In the genomic region with DNA sequence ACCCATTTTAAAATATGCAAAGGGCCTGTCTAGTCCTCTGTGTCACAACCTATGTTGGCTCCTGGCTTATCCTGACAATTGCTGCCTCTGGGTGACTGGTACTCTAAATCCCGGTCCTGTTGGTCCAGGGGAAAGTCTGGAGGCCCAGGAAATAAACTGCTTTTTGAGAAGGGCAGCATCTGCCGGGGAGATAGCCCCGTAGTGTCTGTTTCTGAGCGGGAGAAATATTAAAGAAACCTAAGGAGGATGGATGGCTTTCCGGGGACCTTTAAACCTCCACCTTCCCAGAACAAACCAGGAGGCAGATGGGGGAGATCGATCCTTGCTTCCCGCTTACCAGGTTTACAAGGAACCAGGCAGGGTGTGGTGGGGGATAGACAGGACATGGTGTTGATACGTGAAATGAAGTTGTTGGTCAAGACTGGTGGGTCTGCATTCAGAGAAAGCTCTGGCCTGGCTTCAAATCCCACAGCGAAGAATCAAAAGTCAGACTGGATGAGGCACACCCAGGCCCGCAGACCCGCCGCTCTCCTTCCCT, we compare ENCODE assay signal across 6 cellular contexts. TPM values are rescaled to one million over a fixed set of nuclear protein-coding genes. Genes with fewer than 3 reads are reported as not detected.
DNase-seq lines count a peak whose midpoint lies in the region; ATAC-seq and TF ChIP-seq lines count a peak whose summit lies in the region.

No MANE protein-coding gene starts in this region.

- no peak overlapping the region for H2AFZ ChIP-seq in PC-3 (ENCODE audit: low read length)

- intact Hi-C loops in PC-3 (cut with micrococcal nuclease): no loop called here

- CTCF ChIA-PET in PC-3 (lab: Charles Lee): no interaction called here

- no peak for ATAC-seq in PC-3

- no peaks in the 10 kb centered on the region for H3K9me2 ChIP-seq in PC-3 (replicated peaks; ENCODE audit: low read length)

- H3K79me2 ChIP-seq in PC-3 (ENCODE audit: low read length): no peaks in the 10 kb centered on the region

- H3K4me1 ChIP-seq in PC-3 (ENCODE audit: insufficient read depth, low read length): 0 out of 2 replicates have a peak, but pooled peaks cover 3% of the 10 kb centered on the region

- DNase-seq in astrocyte of the cerebellum (ENCODE audit: low read depth) (no peak), myocyte (ENCODE audit: low read depth) (peak; percentile 43), NCI-H1436 (lab: John Stamatoyannopoulos, UW) (no peak), PC-3 (no peak), NCI-H2171 treated with DMSO at 0.1 percent for 48 hours (lab: John Stamatoyannopoulos, UW) (no peak)

- no peaks in the 10 kb centered on the region for H3F3A ChIP-seq in PC-3 (ENCODE audit: low read length, unreplicated experiment)

- no peak for TF ChIP-seq CTCF in GM12875 (IDR thresholded peaks at IDR 0.05; ENCODE audit: borderline replicate concordance, insufficient read depth, low read depth, low read length)
- TF ChIP-seq CTCF in astrocyte of the cerebellum (IDR thresholded peaks at IDR 0.05; ENCODE audit: low read depth, low read length, missing control alignments): no peak
- TF ChIP-seq CTCF in PC-3 (conservative IDR thresholded peaks at IDR 0.05; ENCODE audit: low read depth, low read length): no peak

- no peak overlapping the region for H3K4me2 ChIP-seq in PC-3 (ENCODE audit: low read length)

- no peaks in the 10 kb centered on the region for H3K36me3 ChIP-seq in PC-3 (ENCODE audit: low read depth, low read length)

- peak overlapping the region; percentile 80 for H3K4me3 ChIP-seq in GM12875 (ENCODE audit: low read depth, low read length)
- peak overlapping the region; percentile 80 for H3K4me3 ChIP-seq in astrocyte of the cerebellum (ENCODE audit: low read depth, low read length)
- H3K4me3 ChIP-seq in PC-3 (ENCODE audit: low read length): no peak overlapping the region

- no peaks in the 10 kb centered on the region for H3K27me3 ChIP-seq in PC-3 (ENCODE audit: low read length)

- POLR2A ChIA-PET in PC-3 (lab: Charles Lee; ENCODE audit: unreplicated experiment): no interaction called here

- H3K9ac ChIP-seq in PC-3 (ENCODE audit: low read length): no peak overlapping the region

- no peaks in the 10 kb centered on the region for H3K9me3 ChIP-seq in PC-3 (ENCODE audit: low read length)

- in situ Hi-C loops in astrocyte of the cerebellum (cut with HindIII; ENCODE audit: low sequenced_read_pairs): no loop called here

- no peaks in the 10 kb centered on the region for H4K20me1 ChIP-seq in PC-3 (ENCODE audit: low read length)

- BruUV-seq in PC-3 (replicated peaks; lab: Mats Ljungman, UMichigan): no TSS peak

- no peak overlapping the region for H3K27ac ChIP-seq in PC-3 (ENCODE audit: low read length)

RNA-seq across cellular contexts. Expression of a gene that starts 3.8 kb away (rescaled TPM):
- total RNA-seq in myocyte: 39.0 and 43.9 TPM in 2 replicates
- 33.5 TPM for polyA plus RNA-seq in myocyte (2012)
- 1.1 TPM in 1 of 2 replicates, not detected in the other for total RNA-seq in PC-3 (2014; rRNA removed)

RNA-seq across cellular contexts. Expression of a gene that starts 10.3 kb away (rescaled TPM):
- total RNA-seq in myocyte (not detected in 2 replicates), PC-3 (2014; rRNA removed) (not detected in 2 replicates)
- not detected for polyA plus RNA-seq in myocyte (2012)

RNA-seq across cellular contexts. Expression of a gene that starts 37.0 kb away (rescaled TPM):
- total RNA-seq in myocyte (4.1 and 4.8 TPM in 2 replicates), PC-3 (2014; rRNA removed) (0.22 and 0.58 TPM in 2 replicates)
- 4.0 TPM for polyA plus RNA-seq in myocyte (2012)

RNA-seq across cellular contexts. Expression of a gene that starts 48.9 kb away (rescaled TPM):
- 8.3 and 8.4 TPM in 2 replicates for total RNA-seq in myocyte
- 10.3 TPM for polyA plus RNA-seq in myocyte (2012)
- 6.0 and 8.8 TPM in 2 replicates for total RNA-seq in PC-3 (2014; rRNA removed)

RNA-seq across cellular contexts. Expression of a gene that starts 52.5 kb away (rescaled TPM):
- total RNA-seq in myocyte (0.42 and 0.80 TPM in 2 replicates), PC-3 (2014; rRNA removed) (0.40 and 0.95 TPM in 2 replicates)
- polyA plus RNA-seq in myocyte (2012): 3.4 TPM

Comparison
In these comparisons a context has a peak if more than half of its experiments do, and no peak if none do; other contexts are left out.
1. RNA of a gene that starts 3.8 kb away (total RNA-seq): 39.0 to 43.9 TPM in myocyte; 1.1 TPM in PC-3; every median in the first group is over 10 times any median in the second.